ENCODE assay signal across 1 cellular context in the genomic region with DNA sequence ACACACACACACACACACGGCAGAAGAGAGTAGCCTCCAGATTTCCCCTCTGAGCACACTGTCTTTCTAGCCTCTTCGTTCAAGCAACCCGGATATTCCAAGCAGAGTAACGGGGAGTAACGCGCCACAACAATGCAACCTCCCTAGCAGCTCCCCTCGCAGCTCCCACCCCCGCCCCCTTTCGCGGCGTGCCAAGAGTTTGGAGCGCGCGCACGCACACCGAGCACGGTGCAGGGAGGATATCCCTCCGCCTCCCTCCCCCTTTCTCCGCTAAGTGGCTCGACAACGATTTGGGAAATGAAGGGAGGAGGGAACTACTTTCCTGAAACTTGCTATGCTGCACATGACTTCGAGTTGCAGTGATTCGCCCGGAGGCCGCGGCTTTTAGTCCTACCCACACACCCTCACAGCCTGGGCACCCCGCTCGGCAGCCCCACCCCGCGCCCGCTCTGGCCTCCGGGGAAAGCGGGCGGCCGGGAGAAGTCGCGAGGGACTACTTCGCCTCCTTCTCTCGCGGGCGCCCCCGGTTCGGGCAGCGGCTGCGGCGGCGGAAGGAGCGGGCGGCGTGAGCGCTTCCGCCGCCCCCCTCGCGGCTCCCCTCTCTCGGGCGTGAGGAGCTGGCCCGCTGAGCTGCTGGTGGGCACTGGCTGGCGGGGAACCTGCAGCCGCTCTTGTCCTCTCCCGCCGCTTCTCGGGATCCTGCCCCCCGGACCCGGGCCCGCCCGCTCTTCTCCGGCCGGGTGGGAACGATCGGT.
TF ChIP-seq lines count a peak whose summit lies in the region.

No MANE protein-coding gene starts in this region.

TF ChIP-seq in HepG2, 621 proteins besides CTCF, POLR2A, EP300 and RAD21 (continued from another document and continues in another):
- TF ChIP-seq PBX2 (CRISPR knock-in tag; IDR thresholded peaks at IDR 0.05) (no peak), ZNF451 (CRISPR knock-in tag; IDR thresholded peaks at IDR 0.05) (no peak; the same call in 1 of the 2 replicates), IKZF5 (CRISPR knock-in tag; IDR thresholded peaks at IDR 0.05) (no peak), TARDBP (CRISPR knock-in tag; IDR thresholded peaks at IDR 0.05) (no peak), ZNF720 (CRISPR knock-in tag; IDR thresholded peaks at IDR 0.05) (no peak), ZNF556 (CRISPR knock-in tag; IDR thresholded peaks at IDR 0.05; ENCODE audit: borderline replicate concordance) (no peak; the same call in 1 of the 2 replicates), NFIC (IDR thresholded peaks at IDR 0.05; ENCODE audit: low read length) (no peak; the same call in 1 of the 2 replicates), HES4 (CRISPR knock-in tag; IDR thresholded peaks at IDR 0.05; ENCODE audit: borderline replicate concordance) (no peak; the same call in 1 of the 2 replicates), THYN1 (CRISPR knock-in tag; IDR thresholded peaks at IDR 0.05; ENCODE audit: borderline replicate concordance, low read depth) (no peak), DBP (CRISPR knock-in tag; IDR thresholded peaks at IDR 0.05; ENCODE audit: not compliant biosample characterization) (no peak), BRCA1 (CRISPR knock-in tag; IDR thresholded peaks at IDR 0.05) (no peak), ZNF143 (CRISPR knock-in tag; IDR thresholded peaks at IDR 0.05) (no peak), SIN3A (IDR thresholded peaks at IDR 0.05; ENCODE audit: borderline replicate concordance, low read depth, low read length) (peak; percentile 3; the same call in 1 of the 2 replicates), MAFF (IDR thresholded peaks at IDR 0.05; ENCODE audit: low read depth, low read length) (no peak), GTF3A (CRISPR knock-in tag; conservative IDR thresholded peaks at IDR 0.05) (no peak), PRPF4 (IDR thresholded peaks at IDR 0.05; ENCODE audit: low read depth, low read length, poor library complexity, severe bottlenecking) (no peak), SP140L (CRISPR knock-in tag; IDR thresholded peaks at IDR 0.05; ENCODE audit: borderline replicate concordance) (no peak), SRY (CRISPR knock-in tag; IDR thresholded peaks at IDR 0.05) (no peak), ZBTB1 (CRISPR knock-in tag; IDR thresholded peaks at IDR 0.05; ENCODE audit: borderline replicate concordance) (no peak), SMAD1 (CRISPR knock-in tag; IDR thresholded peaks at IDR 0.05; ENCODE audit: borderline replicate concordance, low read depth) (no peak), GATAD1 (CRISPR knock-in tag; IDR thresholded peaks at IDR 0.05) (peak; percentile 26; the same call in 1 of the 2 replicates), ZNF883 (CRISPR knock-in tag; IDR thresholded peaks at IDR 0.05; ENCODE audit: not compliant biosample characterization) (no peak), ZNF781 (CRISPR knock-in tag; IDR thresholded peaks at IDR 0.05; ENCODE audit: borderline replicate concordance, not compliant biosample characterization) (no peak), TGIF2 (CRISPR knock-in tag; IDR thresholded peaks at IDR 0.05) (peak; percentile 34; the same call in 1 of the 2 replicates), ZNF724P (CRISPR knock-in tag; IDR thresholded peaks at IDR 0.05; ENCODE audit: borderline replicate concordance) (no peak; the same call in 1 of the 2 replicates), HMGA1 (CRISPR knock-in tag; conservative IDR thresholded peaks at IDR 0.05) (no peak), NCOR1 (IDR thresholded peaks at IDR 0.05; ENCODE audit: borderline replicate concordance, low read length) (peak; percentile 59; the same call in 1 of the 2 replicates), SMAD9 (CRISPR knock-in tag; IDR thresholded peaks at IDR 0.05) (0 out of 2 replicates have a peak, but pooled peaks have one; percentile 15), ZBTB20 (CRISPR knock-in tag; IDR thresholded peaks at IDR 0.05; ENCODE audit: borderline replicate concordance, low read depth) (no peak), ZNF468 (CRISPR knock-in tag; IDR thresholded peaks at IDR 0.05) (no peak), ZNF761 (CRISPR knock-in tag; conservative IDR thresholded peaks at IDR 0.05) (0 out of 2 replicates have a peak, but pooled peaks have one; percentile 43), BORCS8-MEF2B (CRISPR knock-in tag; IDR thresholded peaks at IDR 0.05) (no peak), ZFP36 (IDR thresholded peaks at IDR 0.05; ENCODE audit: borderline replicate concordance, low read depth, low read length, partially characterized antibody) (no peak), ARHGAP35 (CRISPR knock-in tag; IDR thresholded peaks at IDR 0.05; ENCODE audit: borderline replicate concordance) (no peak; the same call in 1 of the 2 replicates), ZNF891 (CRISPR knock-in tag; IDR thresholded peaks at IDR 0.05) (no peak), MAF1 (CRISPR knock-in tag; IDR thresholded peaks at IDR 0.05; ENCODE audit: borderline replicate concordance) (no peak), ZSCAN25 (CRISPR knock-in tag; IDR thresholded peaks at IDR 0.05) (no peak), PAWR (CRISPR knock-in tag; IDR thresholded peaks at IDR 0.05; ENCODE audit: borderline replicate concordance) (no peak), REPIN1 (CRISPR knock-in tag; IDR thresholded peaks at IDR 0.05; ENCODE audit: borderline replicate concordance, low read depth) (no peak), ZNF775 (CRISPR knock-in tag; IDR thresholded peaks at IDR 0.05; ENCODE audit: borderline replicate concordance) (0 out of 2 replicates have a peak, but pooled peaks have one; percentile 75), KAT8 (CRISPR knock-in tag; IDR thresholded peaks at IDR 0.05) (no peak)
- TF ChIP-seq, protein P1, sequence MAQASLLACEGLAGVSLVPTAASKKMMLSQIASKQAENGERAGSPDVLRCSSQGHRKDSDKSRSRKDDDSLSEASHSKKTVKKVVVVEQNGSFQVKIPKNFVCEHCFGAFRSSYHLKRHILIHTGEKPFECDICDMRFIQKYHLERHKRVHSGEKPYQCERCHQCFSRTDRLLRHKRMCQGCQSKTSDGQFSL (CRISPR knock-in tag; IDR thresholded peaks at IDR 0.05): peak; percentile 58
- TF ChIP-seq, protein P2, sequence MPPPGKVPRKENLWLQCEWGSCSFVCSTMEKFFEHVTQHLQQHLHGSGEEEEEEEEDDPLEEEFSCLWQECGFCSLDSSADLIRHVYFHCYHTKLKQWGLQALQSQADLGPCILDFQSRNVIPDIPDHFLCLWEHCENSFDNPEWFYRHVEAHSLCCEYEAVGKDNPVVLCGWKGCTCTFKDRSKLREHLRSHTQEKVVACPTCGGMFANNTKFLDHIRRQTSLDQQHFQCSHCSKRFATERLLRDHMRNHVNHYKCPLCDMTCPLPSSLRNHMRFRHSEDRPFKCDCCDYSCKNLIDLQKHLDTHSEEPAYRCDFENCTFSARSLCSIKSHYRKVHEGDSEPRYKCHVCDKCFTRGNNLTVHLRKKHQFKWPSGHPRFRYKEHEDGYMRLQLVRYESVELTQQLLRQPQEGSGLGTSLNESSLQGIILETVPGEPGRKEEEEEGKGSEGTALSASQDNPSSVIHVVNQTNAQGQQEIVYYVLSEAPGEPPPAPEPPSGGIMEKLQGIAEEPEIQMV (CRISPR knock-in tag; IDR thresholded peaks at IDR 0.05; ENCODE audit: low read depth): peak; percentile 37; the same call in 1 of the 2 replicates
- TF ChIP-seq, protein P3, sequence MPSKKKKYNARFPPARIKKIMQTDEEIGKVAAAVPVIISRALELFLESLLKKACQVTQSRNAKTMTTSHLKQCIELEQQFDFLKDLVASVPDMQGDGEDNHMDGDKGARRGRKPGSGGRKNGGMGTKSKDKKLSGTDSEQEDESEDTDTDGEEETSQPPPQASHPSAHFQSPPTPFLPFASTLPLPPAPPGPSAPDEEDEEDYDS (CRISPR knock-in tag; IDR thresholded peaks at IDR 0.05): no peak
- TF ChIP-seq, protein P4, sequence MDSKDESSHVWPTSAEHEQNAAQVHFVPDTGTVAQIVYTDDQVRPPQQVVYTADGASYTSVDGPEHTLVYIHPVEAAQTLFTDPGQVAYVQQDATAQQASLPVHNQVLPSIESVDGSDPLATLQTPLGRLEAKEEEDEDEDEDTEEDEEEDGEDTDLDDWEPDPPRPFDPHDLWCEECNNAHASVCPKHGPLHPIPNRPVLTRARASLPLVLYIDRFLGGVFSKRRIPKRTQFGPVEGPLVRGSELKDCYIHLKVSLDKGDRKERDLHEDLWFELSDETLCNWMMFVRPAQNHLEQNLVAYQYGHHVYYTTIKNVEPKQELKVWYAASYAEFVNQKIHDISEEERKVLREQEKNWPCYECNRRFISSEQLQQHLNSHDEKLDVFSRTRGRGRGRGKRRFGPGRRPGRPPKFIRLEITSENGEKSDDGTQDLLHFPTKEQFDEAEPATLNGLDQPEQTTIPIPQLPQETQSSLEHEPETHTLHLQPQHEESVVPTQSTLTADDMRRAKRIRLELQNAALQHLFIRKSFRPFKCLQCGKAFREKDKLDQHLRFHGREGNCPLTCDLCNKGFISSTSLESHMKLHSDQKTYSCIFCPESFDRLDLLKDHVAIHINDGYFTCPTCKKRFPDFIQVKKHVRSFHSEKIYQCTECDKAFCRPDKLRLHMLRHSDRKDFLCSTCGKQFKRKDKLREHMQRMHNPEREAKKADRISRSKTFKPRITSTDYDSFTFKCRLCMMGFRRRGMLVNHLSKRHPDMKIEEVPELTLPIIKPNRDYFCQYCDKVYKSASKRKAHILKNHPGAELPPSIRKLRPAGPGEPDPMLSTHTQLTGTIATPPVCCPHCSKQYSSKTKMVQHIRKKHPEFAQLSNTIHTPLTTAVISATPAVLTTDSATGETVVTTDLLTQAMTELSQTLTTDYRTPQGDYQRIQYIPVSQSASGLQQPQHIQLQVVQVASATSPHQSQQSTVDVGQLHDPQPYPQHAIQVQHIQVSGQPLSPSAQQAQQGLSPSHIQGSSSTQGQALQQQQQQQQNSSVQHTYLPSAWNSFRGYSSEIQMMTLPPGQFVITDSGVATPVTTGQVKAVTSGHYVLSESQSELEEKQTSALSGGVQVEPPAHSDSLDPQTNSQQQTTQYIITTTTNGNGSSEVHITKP (CRISPR knock-in tag; IDR thresholded peaks at IDR 0.05; ENCODE audit: low read depth): peak; percentile 65; the same call in 1 of the 2 replicates
- TF ChIP-seq, protein P5, sequence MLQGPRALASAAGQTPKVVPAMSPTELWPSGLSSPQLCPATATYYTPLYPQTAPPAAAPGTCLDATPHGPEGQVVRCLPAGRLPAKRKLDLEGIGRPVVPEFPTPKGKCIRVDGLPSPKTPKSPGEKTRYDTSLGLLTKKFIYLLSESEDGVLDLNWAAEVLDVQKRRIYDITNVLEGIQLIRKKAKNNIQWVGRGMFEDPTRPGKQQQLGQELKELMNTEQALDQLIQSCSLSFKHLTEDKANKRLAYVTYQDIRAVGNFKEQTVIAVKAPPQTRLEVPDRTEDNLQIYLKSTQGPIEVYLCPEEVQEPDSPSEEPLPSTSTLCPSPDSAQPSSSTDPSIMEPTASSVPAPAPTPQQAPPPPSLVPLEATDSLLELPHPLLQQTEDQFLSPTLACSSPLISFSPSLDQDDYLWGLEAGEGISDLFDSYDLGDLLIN (CRISPR knock-in tag; IDR thresholded peaks at IDR 0.05; ENCODE audit: borderline replicate concordance): no peak
- TF ChIP-seq, protein P6, sequence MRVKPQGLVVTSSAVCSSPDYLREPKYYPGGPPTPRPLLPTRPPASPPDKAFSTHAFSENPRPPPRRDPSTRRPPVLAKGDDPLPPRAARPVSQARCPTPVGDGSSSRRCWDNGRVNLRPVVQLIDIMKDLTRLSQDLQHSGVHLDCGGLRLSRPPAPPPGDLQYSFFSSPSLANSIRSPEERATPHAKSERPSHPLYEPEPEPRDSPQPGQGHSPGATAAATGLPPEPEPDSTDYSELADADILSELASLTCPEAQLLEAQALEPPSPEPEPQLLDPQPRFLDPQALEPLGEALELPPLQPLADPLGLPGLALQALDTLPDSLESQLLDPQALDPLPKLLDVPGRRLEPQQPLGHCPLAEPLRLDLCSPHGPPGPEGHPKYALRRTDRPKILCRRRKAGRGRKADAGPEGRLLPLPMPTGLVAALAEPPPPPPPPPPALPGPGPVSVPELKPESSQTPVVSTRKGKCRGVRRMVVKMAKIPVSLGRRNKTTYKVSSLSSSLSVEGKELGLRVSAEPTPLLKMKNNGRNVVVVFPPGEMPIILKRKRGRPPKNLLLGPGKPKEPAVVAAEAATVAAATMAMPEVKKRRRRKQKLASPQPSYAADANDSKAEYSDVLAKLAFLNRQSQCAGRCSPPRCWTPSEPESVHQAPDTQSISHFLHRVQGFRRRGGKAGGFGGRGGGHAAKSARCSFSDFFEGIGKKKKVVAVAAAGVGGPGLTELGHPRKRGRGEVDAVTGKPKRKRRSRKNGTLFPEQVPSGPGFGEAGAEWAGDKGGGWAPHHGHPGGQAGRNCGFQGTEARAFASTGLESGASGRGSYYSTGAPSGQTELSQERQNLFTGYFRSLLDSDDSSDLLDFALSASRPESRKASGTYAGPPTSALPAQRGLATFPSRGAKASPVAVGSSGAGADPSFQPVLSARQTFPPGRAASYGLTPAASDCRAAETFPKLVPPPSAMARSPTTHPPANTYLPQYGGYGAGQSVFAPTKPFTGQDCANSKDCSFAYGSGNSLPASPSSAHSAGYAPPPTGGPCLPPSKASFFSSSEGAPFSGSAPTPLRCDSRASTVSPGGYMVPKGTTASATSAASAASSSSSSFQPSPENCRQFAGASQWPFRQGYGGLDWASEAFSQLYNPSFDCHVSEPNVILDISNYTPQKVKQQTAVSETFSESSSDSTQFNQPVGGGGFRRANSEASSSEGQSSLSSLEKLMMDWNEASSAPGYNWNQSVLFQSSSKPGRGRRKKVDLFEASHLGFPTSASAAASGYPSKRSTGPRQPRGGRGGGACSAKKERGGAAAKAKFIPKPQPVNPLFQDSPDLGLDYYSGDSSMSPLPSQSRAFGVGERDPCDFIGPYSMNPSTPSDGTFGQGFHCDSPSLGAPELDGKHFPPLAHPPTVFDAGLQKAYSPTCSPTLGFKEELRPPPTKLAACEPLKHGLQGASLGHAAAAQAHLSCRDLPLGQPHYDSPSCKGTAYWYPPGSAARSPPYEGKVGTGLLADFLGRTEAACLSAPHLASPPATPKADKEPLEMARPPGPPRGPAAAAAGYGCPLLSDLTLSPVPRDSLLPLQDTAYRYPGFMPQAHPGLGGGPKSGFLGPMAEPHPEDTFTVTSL (CRISPR knock-in tag; IDR thresholded peaks at IDR 0.05; ENCODE audit: borderline replicate concordance): no peak
